23 cellular contexts compared by ENCODE assay signal in the genomic region with DNA sequence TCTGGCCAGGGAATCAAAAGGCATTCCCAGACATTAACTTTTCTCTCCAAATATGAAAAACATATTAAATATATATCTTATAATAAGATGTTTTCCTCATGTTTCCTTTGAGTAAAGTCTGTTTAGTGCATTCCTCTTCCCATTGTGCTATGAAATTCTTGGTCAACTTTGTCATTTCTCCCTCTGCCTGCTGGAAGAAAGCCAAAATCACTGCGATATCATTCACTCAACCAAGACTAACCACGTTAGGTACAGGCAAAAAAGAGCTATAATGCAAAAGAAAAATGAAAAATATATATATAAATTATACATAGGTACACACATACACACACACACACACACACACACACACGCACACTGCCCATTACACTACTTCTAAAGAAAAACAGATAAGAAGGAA.
DNase-seq lines count a peak whose midpoint lies in the region; TF ChIP-seq lines count a peak whose summit lies in the region.
"Had no signal": no experiment of that assay in that cellular context is flagged by ENCODE, and none has a peak within 500 bp of the region (broad histone marks: within the 10 kb centered on the region; RNA-seq: fewer than 3 reads in every experiment).

No MANE protein-coding gene starts in this region.

- no peaks in the 10 kb centered on the region for H3K4me1 Mint-ChIP-seq in activated naive CD8-positive, alpha-beta T cell treated with anti-CD3 and anti-CD28 coated beads for 36 hours
- H3K4me1 Mint-ChIP-seq: activated B cell treated with CpG ODN at 0.5 μM for 24 hours; activated CD4-positive, alpha-beta memory T cell treated with anti-CD3 and anti-CD28 coated beads, Interleukin-2, amount 10 ng/mL, durations not matched to agents 7 days and 5 days; activated naive CD4-positive, alpha-beta T cell treated with anti-CD3 and anti-CD28 coated beads, Interleukin-2, amount 50 U/mL, for 24 hours; stimulated activated effector memory CD8-positive, alpha-beta T cell treated with anti-CD3 and anti-CD28 coated beads, Interleukin-12 subunit alpha, Interleukin-12 subunit beta, amount 100 ng/mL, for 72 hours had no signal

- peak overlapping the region; percentile 28; the same call in 1 of the 2 replicates for H3K27ac ChIP-seq in SJCRH30
- no peak overlapping the region for H3K27ac ChIP-seq in fibroblast of lung (ENCODE audit: insufficient read depth, low read length)
- H3K27ac ChIP-seq: body of pancreas, C4-2B, heart left ventricle had no signal

- peaks cover 4% of the 10 kb centered on the region for H3K27me3 Mint-ChIP-seq in activated naive CD8-positive, alpha-beta T cell treated with anti-CD3 and anti-CD28 coated beads for 36 hours

- H3K9ac ChIP-seq in fibroblast of lung (ENCODE audit: insufficient read depth, low read length): no peak overlapping the region

- no peaks in the 10 kb centered on the region for H4K20me1 ChIP-seq in fibroblast of lung (ENCODE audit: control insufficient read depth, extremely low read depth, insufficient read depth, low read length)

- H3K36me3 ChIP-seq in SJCRH30: no peaks in the 10 kb centered on the region
- H3K36me3 ChIP-seq in fibroblast of lung (ENCODE audit: control insufficient read depth, insufficient read depth, low read length): no peaks in the 10 kb centered on the region
- H3K36me3 ChIP-seq: heart left ventricle had no signal

- H3K4me1 ChIP-seq in SJCRH30: no peaks in the 10 kb centered on the region
- no peaks in the 10 kb centered on the region for H3K4me1 ChIP-seq in fibroblast of lung (ENCODE audit: control insufficient read depth, extremely low read depth, insufficient read depth, low read length)
- H3K4me1 ChIP-seq: body of pancreas had no signal

- H3K9me3 ChIP-seq in SJCRH30 (replicated peaks) (no peaks in the 10 kb centered on the region), fibroblast of lung (ENCODE audit: control insufficient read depth, insufficient read depth, low read depth, low read length) (no peaks in the 10 kb centered on the region)
- H3K9me3 ChIP-seq: body of pancreas, heart left ventricle had no signal

- H3K4me3 Mint-ChIP-seq in activated naive CD8-positive, alpha-beta T cell treated with anti-CD3 and anti-CD28 coated beads for 36 hours: no peak overlapping the region
- H3K4me3 Mint-ChIP-seq: activated B cell treated with CpG ODN at 0.5 μM for 24 hours; activated CD4-positive, alpha-beta memory T cell treated with anti-CD3 and anti-CD28 coated beads, Interleukin-2, amount 10 ng/mL, durations not matched to agents 7 days and 5 days; activated naive CD4-positive, alpha-beta T cell treated with anti-CD3 and anti-CD28 coated beads, Interleukin-2, amount 50 U/mL, for 24 hours; activated T-cell treated with anti-CD3 and anti-CD28 coated beads, Interleukin-2, amount 50 U/mL, for 24 hours; neural crest cell; stimulated activated effector memory CD8-positive, alpha-beta T cell treated with anti-CD3 and anti-CD28 coated beads, Interleukin-12 subunit alpha, Interleukin-12 subunit beta, amount 100 ng/mL, for 72 hours; T-helper 2 cell treated with Interferon-gamma antibody and Interleukin-4, amounts not matched to agents 5 μg/mL and 100 μg/mL, for 36 hours had no signal

- H3K27ac Mint-ChIP-seq in activated naive CD8-positive, alpha-beta T cell treated with anti-CD3 and anti-CD28 coated beads for 36 hours: no peak overlapping the region
- H3K27ac Mint-ChIP-seq: activated B cell treated with CpG ODN at 0.5 μM for 24 hours; activated CD4-positive, alpha-beta memory T cell treated with anti-CD3 and anti-CD28 coated beads, Interleukin-2, amount 10 ng/mL, durations not matched to agents 7 days and 5 days; activated naive CD4-positive, alpha-beta T cell treated with anti-CD3 and anti-CD28 coated beads, Interleukin-2, amount 50 U/mL, for 24 hours; activated T-cell treated with anti-CD3 and anti-CD28 coated beads, Interleukin-2, amount 50 U/mL, for 24 hours; stimulated activated effector memory CD8-positive, alpha-beta T cell treated with anti-CD3 and anti-CD28 coated beads, Interleukin-12 subunit alpha, Interleukin-12 subunit beta, amount 100 ng/mL, for 72 hours; T-helper 2 cell treated with Interferon-gamma antibody and Interleukin-4, amounts not matched to agents 5 μg/mL and 100 μg/mL, for 36 hours had no signal

- no peaks in the 10 kb centered on the region for H3K79me2 ChIP-seq in fibroblast of lung (ENCODE audit: control insufficient read depth, insufficient read depth, low read length)

- no peak overlapping the region for H2AFZ ChIP-seq in fibroblast of lung (ENCODE audit: low read length)

- TF ChIP-seq CTCF in fibroblast of lung (conservative IDR thresholded peaks at IDR 0.05 in 1 of 2, IDR thresholded peaks at IDR 0.05 in 1 of 2; ENCODE audit: low read depth in 1 of 2, low read length in 2 of 2): no peak

- H3K27me3 ChIP-seq in SJCRH30 (no peaks in the 10 kb centered on the region), fibroblast of lung (ENCODE audit: control insufficient read depth, insufficient read depth, low read length) (no peaks in the 10 kb centered on the region)
- H3K27me3 ChIP-seq: body of pancreas had no signal

- no peaks in the 10 kb centered on the region for H3K9me3 Mint-ChIP-seq in activated naive CD8-positive, alpha-beta T cell treated with anti-CD3 and anti-CD28 coated beads for 36 hours
- H3K9me3 Mint-ChIP-seq: activated B cell treated with CpG ODN at 0.5 μM for 24 hours; activated CD4-positive, alpha-beta memory T cell treated with anti-CD3 and anti-CD28 coated beads, Interleukin-2, amount 10 ng/mL, durations not matched to agents 7 days and 5 days; activated naive CD4-positive, alpha-beta T cell treated with anti-CD3 and anti-CD28 coated beads, Interleukin-2, amount 50 U/mL, for 24 hours; activated T-cell treated with anti-CD3 and anti-CD28 coated beads, Interleukin-2, amount 50 U/mL, for 24 hours; neural crest cell; stimulated activated effector memory CD8-positive, alpha-beta T cell treated with anti-CD3 and anti-CD28 coated beads, Interleukin-12 subunit alpha, Interleukin-12 subunit beta, amount 100 ng/mL, for 72 hours; T-helper 2 cell treated with Interferon-gamma antibody and Interleukin-4, amounts not matched to agents 5 μg/mL and 100 μg/mL, for 36 hours had no signal

- no peak overlapping the region for H3K4me2 ChIP-seq in fibroblast of lung (ENCODE audit: extremely low read depth, insufficient read depth, low read length)

- peak overlapping the region; percentile 28; the same call in 1 of the 2 replicates for H3K4me3 ChIP-seq in SJCRH30
- no peak overlapping the region for H3K4me3 ChIP-seq in fibroblast of lung (replicated peaks in 1 of 4; ENCODE audit: control extremely low read depth in 1 of 4, insufficient read depth in 1 of 4, low read depth in 3 of 4, low read length in 4 of 4)
- H3K4me3 ChIP-seq: body of pancreas, heart left ventricle had no signal

- peak; percentile 1 for DNase-seq in NCI-H2107 treated with DMSO at 0.1 percent for 48 hours (lab: John Stamatoyannopoulos, UW; ENCODE audit: unreplicated experiment)
- DNase-seq in NCI-H2107 (lab: John Stamatoyannopoulos, UW): no peak
- peak; percentile 7 to 39 for DNase-seq in SJCRH30
- peak; percentile 18 to 51 for DNase-seq in fibroblast of lung (ENCODE audit: low read depth in 2 of 2)
- DNase-seq in renal cortical epithelial cell (ENCODE audit: low read depth): peak; percentile 36
- no peak for DNase-seq in activated naive CD8-positive, alpha-beta T cell treated with anti-CD3 and anti-CD28 coated beads for 36 hours
- DNase-seq in CD1c-positive myeloid dendritic cell (ENCODE audit: extremely low spot score): no peak
- no peak for DNase-seq in MV-4-11 (lab: John Stamatoyannopoulos, UW)
- DNase-seq: activated B cell treated with CpG ODN at 0.5 μM for 24 hours; activated CD4-positive, alpha-beta memory T cell treated with anti-CD3 and anti-CD28 coated beads, Interleukin-2, amount 10 ng/mL, durations not matched to agents 7 days and 5 days; activated T-cell treated with anti-CD3 and anti-CD28 coated beads, Interleukin-2, amount 50 U/mL, for 24 hours; body of pancreas; DMS53; erythroblast; heart left ventricle; mesenchymal stem cell; NCI-H1930; NCI-H526 had no signal

- H3K36me3 Mint-ChIP-seq in activated naive CD8-positive, alpha-beta T cell treated with anti-CD3 and anti-CD28 coated beads for 36 hours: no peaks in the 10 kb centered on the region
- H3K36me3 Mint-ChIP-seq: activated naive CD4-positive, alpha-beta T cell treated with anti-CD3 and anti-CD28 coated beads, Interleukin-2, amount 50 U/mL, for 24 hours; stimulated activated effector memory CD8-positive, alpha-beta T cell treated with anti-CD3 and anti-CD28 coated beads, Interleukin-12 subunit alpha, Interleukin-12 subunit beta, amount 100 ng/mL, for 72 hours had no signal

Comparison
In these comparisons a context has a peak if more than half of its experiments do, and no peak if none do; other contexts are left out.
1. DNase-seq: peak in NCI-H2107 treated with DMSO at 0.1 percent for 48 hours (single experiment), SJCRH30 (2 of 2), fibroblast of lung (2 of 2) and renal cortical epithelial cell (single experiment); none in NCI-H2107 (single experiment), activated naive CD8-positive, alpha-beta T cell treated with anti-CD3 and anti-CD28 coated beads for 36 hours (single experiment), CD1c-positive myeloid dendritic cell (single experiment) and MV-4-11 (single experiment).